Comparison of ENCODE assay signal across 8 cellular contexts in genomic region chr9:135602789-135603481, GRCh38. TPM values are rescaled to one million over a fixed set of nuclear protein-coding genes. Genes with fewer than 3 reads are reported as not detected.
DNase-seq lines count a peak whose midpoint lies in the region; ATAC-seq, FAIRE-seq and TF ChIP-seq lines count a peak whose summit lies in the region.

No MANE protein-coding gene starts in this region.

- H3K27me3 ChIP-seq in WERI-Rb-1 (ENCODE audit: insufficient read depth, low read depth, severe bottlenecking) (no peaks in the 10 kb centered on the region), right lobe of liver (no peaks in the 10 kb centered on the region)

- TF ChIP-seq RAD21 in Ishikawa (IDR thresholded peaks at IDR 0.05; ENCODE audit: low read depth) = peak; percentile 42; the same call in 1 of the 2 replicates

- H3K4me1 ChIP-seq in right lobe of liver = no peaks in the 10 kb centered on the region

- intact Hi-C loops in right lobe of liver (cut with DNase I) = no loop called here

- no peaks in the 10 kb centered on the region for H3K36me3 ChIP-seq in WERI-Rb-1
- no peaks in the 10 kb centered on the region for H3K36me3 ChIP-seq in right lobe of liver

- H3K4me3 ChIP-seq in WERI-Rb-1 (ENCODE audit: low read depth, low read length) = no peak overlapping the region
- H3K4me3 ChIP-seq in right lobe of liver = no peak overlapping the region

- no peaks in the 10 kb centered on the region for H3K9me3 ChIP-seq in WERI-Rb-1 (ENCODE audit: severe bottlenecking)
- H3K9me3 ChIP-seq in right lobe of liver = no peaks in the 10 kb centered on the region

- H3K27ac ChIP-seq in WERI-Rb-1 (no peak overlapping the region), right lobe of liver (no peak overlapping the region)

- TF ChIP-seq EP300 in Ishikawa (IDR thresholded peaks at IDR 0.05; ENCODE audit: borderline replicate concordance) = no peak

- TF ChIP-seq CTCF in D721Med (IDR thresholded peaks at IDR 0.05; ENCODE audit: insufficient read depth, missing control alignments) (peak; percentile 65), WERI-Rb-1 (IDR thresholded peaks at IDR 0.05; ENCODE audit: low read depth, low read length) (peak; percentile 70), right lobe of liver (IDR thresholded peaks at IDR 0.05) (peak; percentile 34 to 78 (median 74))

- DNase-seq in D721Med (ENCODE audit: insufficient read length, low spot score) = peak; percentile 62
- peak; percentile 50 for DNase-seq in WERI-Rb-1
- DNase-seq in cerebellar cortex (ENCODE audit: low spot score) = peak; percentile 20
- DNase-seq in right lobe of liver = peak in 2 of 3 donors; percentile 44 to 45
- peak; percentile 39 for DNase-seq in stimulated activated CD8-positive, alpha-beta memory T cell treated with anti-CD3 and anti-CD28 coated beads, Interleukin-15, amount 100 ng/mL, for 24 hours (ENCODE audit: low read depth)

- FAIRE-seq in D721Med (lab: Jason Lieb, UNC) = no peak

- ATAC-seq in right lobe of liver = peak; percentile 46 to 65 (median 56)
- ATAC-seq in HG03097 (IDR thresholded peaks at IDR 0.05; ENCODE audit: low FRiP score, unreplicated experiment) = no peak
- ATAC-seq in GM19351 (IDR thresholded peaks at IDR 0.05; ENCODE audit: unreplicated experiment) = no peak

- no peak for TF ChIP-seq POLR2A in right lobe of liver (IDR thresholded peaks at IDR 0.05)

- WGBS in right lobe of liver (ENCODE audit: insufficient coverage, low coverage, low lambda C conversion rate, missing lambda C conversion rate) = 14% methylated on average over 9 of the region's 24 CpGs

TF ChIP-seq in Ishikawa, 13 proteins besides CTCF, POLR2A, EP300 and RAD21:
- TF ChIP-seq TCF12 (IDR thresholded peaks at IDR 0.05; ENCODE audit: low read depth) (no peak), MAX (IDR thresholded peaks at IDR 0.05) (no peak), TEAD4 (IDR thresholded peaks at IDR 0.05) (no peak), CREB1 (IDR thresholded peaks at IDR 0.05; ENCODE audit: low read depth) (no peak), CEBPB (IDR thresholded peaks at IDR 0.05) (no peak), ZBTB7A (IDR thresholded peaks at IDR 0.05; ENCODE audit: low read depth) (no peak), FOXM1 (IDR thresholded peaks at IDR 0.05; ENCODE audit: borderline replicate concordance, low read depth) (no peak), REST (IDR thresholded peaks at IDR 0.05; ENCODE audit: low read depth) (no peak), EGR1 (IDR thresholded peaks at IDR 0.05) (no peak), NFIC (IDR thresholded peaks at IDR 0.05) (no peak)
TF ChIP-seq in Ishikawa: peak in this region for 0.

RNA-seq across cellular contexts. Expression of gene GLT6D1, which starts 36.4 kb away (rescaled TPM):
- not detected for total RNA-seq in right lobe of liver

RNA-seq across cellular contexts. Expression of gene PAEP, which starts 41.4 kb away (rescaled TPM):
- not detected for total RNA-seq in right lobe of liver

RNA-seq across cellular contexts. Expression of gene OBP2A, which starts 57.0 kb away (rescaled TPM):
- not detected for total RNA-seq in right lobe of liver

Comparison
In these comparisons a context has a peak if more than half of its experiments do, and no peak if none do; other contexts are left out.
1. ATAC-seq: peak in right lobe of liver (4 of 4); none in HG03097 (single experiment) and GM19351 (single experiment).
2. Peak in every context shown above with its lines, with median percentiles within 50 percentile points of each other: DNase-seq and CTCF ChIP-seq.